Comparison of ENCODE assay signal across 23 cellular contexts in genomic region chr1:112386786-112387346, GRCh38.
"Had no signal": no experiment of that assay in that cellular context is flagged by ENCODE, and none has a peak within 500 bp of the region (broad histone marks: within the 10 kb centered on the region; RNA-seq: fewer than 3 reads in every experiment).

No MANE protein-coding gene starts in this region.

- H3K4me1 ChIP-seq: colonic mucosa had no signal

- H3K36me3 Mint-ChIP-seq: activated naive CD8-positive, alpha-beta T cell treated with anti-CD3 and anti-CD28 coated beads, Interleukin-2, amount 10 ng/mL, durations not matched to agents 7 days and 5 days; naive B cell had no signal

- H3K27me3 ChIP-seq: colonic mucosa, heart right ventricle, thyroid gland had no signal

- H3K36me3 ChIP-seq: colonic mucosa, heart right ventricle, thyroid gland, upper lobe of right lung had no signal

- H3K27ac Mint-ChIP-seq: activated CD8-positive, alpha-beta T cell treated with anti-CD3 and anti-CD28 coated beads, Interleukin-2, amount 10 ng/mL, durations not matched to agents 7 days and 5 days; activated naive CD8-positive, alpha-beta T cell treated with anti-CD3 and anti-CD28 coated beads, Interleukin-2, amount 10 ng/mL, durations not matched to agents 7 days and 5 days; endodermal cell; naive B cell had no signal

- ATAC-seq: activated CD8-positive, alpha-beta T cell treated with anti-CD3 and anti-CD28 coated beads, Interleukin-2, amount 10 ng/mL, durations not matched to agents 7 days and 5 days; left colon; sciatic nerve; upper lobe of right lung had no signal

- H3K4me3 ChIP-seq: colonic mucosa, heart right ventricle, smooth muscle cell, thyroid gland, upper lobe of right lung had no signal

- H3K27ac ChIP-seq: colonic mucosa, heart right ventricle, thyroid gland, upper lobe of right lung had no signal

- H3K9me3 Mint-ChIP-seq: activated naive CD8-positive, alpha-beta T cell treated with anti-CD3 and anti-CD28 coated beads, Interleukin-2, amount 10 ng/mL, durations not matched to agents 7 days and 5 days; endodermal cell; naive B cell had no signal

- DNase-seq: activated CD4-positive, alpha-beta T cell treated with anti-CD3 and anti-CD28 coated beads for 1 hour; activated CD4-positive, alpha-beta T cell treated with anti-CD3 and anti-CD28 coated beads, Interleukin-2, amount 50 U/mL, for 1 hour; activated CD8-positive, alpha-beta T cell treated with anti-CD3 and anti-CD28 coated beads, Interleukin-2, amount 10 ng/mL, durations not matched to agents 7 days and 5 days; activated naive CD4-positive, alpha-beta T cell treated with Interleukin-2 at 50 U/mL for 16 hours; activated naive CD8-positive, alpha-beta T cell treated with anti-CD3 and anti-CD28 coated beads, Interleukin-2, amount 10 ng/mL, durations not matched to agents 7 days and 5 days; amygdala; colonic mucosa; endodermal cell; foreskin fibroblast; heart right ventricle; left colon; naive B cell; occipital lobe; posterior cingulate gyrus; stimulated activated CD4-positive, alpha-beta T cell treated with anti-CD3 and anti-CD28 coated beads, Interleukin-15, amount 100 ng/mL, for 24 hours; stimulated activated CD4-positive, alpha-beta T cell treated with anti-CD3 and anti-CD28 coated beads, Interleukin-2, amount 100 ng/mL, for 48 hours; stimulated activated naive CD4-positive, alpha-beta T cell treated with Interleukin-2 at 50 U/mL for 16 hours; substantia nigra; T-helper 1 cell; thyroid gland; upper lobe of right lung had no signal

- H3K4me3 Mint-ChIP-seq: activated CD8-positive, alpha-beta T cell treated with anti-CD3 and anti-CD28 coated beads, Interleukin-2, amount 10 ng/mL, durations not matched to agents 7 days and 5 days; activated naive CD8-positive, alpha-beta T cell treated with anti-CD3 and anti-CD28 coated beads, Interleukin-2, amount 10 ng/mL, durations not matched to agents 7 days and 5 days; endodermal cell; naive B cell had no signal

- H3K9me3 ChIP-seq: colonic mucosa, heart right ventricle, thyroid gland, upper lobe of right lung had no signal
